27 cellular contexts compared by ENCODE assay signal in genomic region chr2:241050624-241051577, GRCh38. TPM values are rescaled to one million over a fixed set of nuclear protein-coding genes. Genes with fewer than 3 reads are reported as not detected.
A peak's percentile ranks its signal among the peaks of the same experiment; 100 is the strongest.
DNase-seq lines count a peak whose midpoint lies in the region; ATAC-seq, FAIRE-seq and TF ChIP-seq lines count a peak whose summit lies in the region.
"Had no signal": no experiment of that assay in that cellular context is flagged by ENCODE, and none has a peak within 500 bp of the region (broad histone marks: within the 10 kb centered on the region; RNA-seq: fewer than 3 reads in every experiment).

No MANE protein-coding gene starts in this region.

- no peak overlapping the region for H3K27ac Mint-ChIP-seq in T-helper 17 cell
- peak overlapping the region; percentile 58 for H3K27ac Mint-ChIP-seq in memory B cell
- no peak overlapping the region for H3K27ac Mint-ChIP-seq in type B pancreatic cell
- H3K27ac Mint-ChIP-seq: activated T-cell treated with anti-CD3 and anti-CD28 coated beads, Interleukin-2, amount 50 U/mL, for 24 hours; neural progenitor cell had no signal

- H3K36me3 Mint-ChIP-seq in T-helper 17 cell (ENCODE audit: low read depth) (no peaks in the 10 kb centered on the region), memory B cell (peaks cover 14% of the 10 kb centered on the region), type B pancreatic cell (peaks cover 7% of the 10 kb centered on the region)
- H3K36me3 Mint-ChIP-seq: neural progenitor cell had no signal

- no peak for ATAC-seq in Right ventricle myocardium inferior
- no peak for ATAC-seq in left cardiac atrium
- ATAC-seq in T-helper 17 cell: peak; percentile 47
- peak; percentile 51 for ATAC-seq in memory B cell (ENCODE audit: low read depth)
- no peak for ATAC-seq in HG03565 (IDR thresholded peaks at IDR 0.05; ENCODE audit: unreplicated experiment)
- ATAC-seq: gastroesophageal sphincter, K562 had no signal

- DNase-seq in Right ventricle myocardium inferior (ENCODE audit: missing footprints) (peak; percentile 20), left cardiac atrium (no peak), T-helper 17 cell (peak in 1 of 3 donors; percentile 8), memory B cell (ENCODE audit: low spot score in 2 of 2) (no peak), type B pancreatic cell (ENCODE audit: extremely low spot score, unreplicated experiment) (peak; percentile 58), urothelium cell line (ENCODE audit: low spot score) (no peak), dermis blood vessel endothelial cell (no peak)
- DNase-seq: activated CD4-positive, alpha-beta T cell treated with anti-CD3 and anti-CD28 coated beads, Interleukin-2, amount 50 U/mL, for 48 hours; activated CD4-positive, CD25-positive, alpha-beta regulatory T cell; activated naive CD4-positive, alpha-beta T cell; activated T-cell treated with anti-CD3 and anti-CD28 coated beads, Interleukin-2, amount 50 U/mL, for 24 hours; amygdala; hypothalamus; MG63; NCI-H2029 treated with DMSO at 0.1 percent for 48 hours; NCI-H345; NCI-H774; OCI-M1; small intestine; substantia nigra had no signal

- intact Hi-C loops in Right ventricle myocardium inferior (cut with DNase I): no loop called here
- intact Hi-C loops in left cardiac atrium (cut with DNase I): no loop called here

- H3K4me3 Mint-ChIP-seq in T-helper 17 cell (no peak overlapping the region), memory B cell (no peak overlapping the region), type B pancreatic cell (no peak overlapping the region)
- H3K4me3 Mint-ChIP-seq: activated T-cell treated with anti-CD3 and anti-CD28 coated beads, Interleukin-2, amount 50 U/mL, for 24 hours; neural progenitor cell had no signal

- FAIRE-seq in urothelium cell line (lab: Jason Lieb, UNC): no peak
- FAIRE-seq: bronchial epithelial cell, GM12891, K562, small intestine had no signal

- no peaks in the 10 kb centered on the region for H3K9me3 ChIP-seq in T-helper 17 cell (ENCODE audit: control insufficient read depth, low read length, poor library complexity, severe bottlenecking)
- H3K9me3 ChIP-seq: gastroesophageal sphincter, MG63 had no signal

- no peaks in the 10 kb centered on the region for H3K27me3 Mint-ChIP-seq in T-helper 17 cell
- H3K27me3 Mint-ChIP-seq in memory B cell: no peaks in the 10 kb centered on the region
- H3K27me3 Mint-ChIP-seq in type B pancreatic cell: peaks cover 9% of the 10 kb centered on the region
- H3K27me3 Mint-ChIP-seq: activated T-cell treated with anti-CD3 and anti-CD28 coated beads, Interleukin-2, amount 50 U/mL, for 24 hours had no signal

- no peaks in the 10 kb centered on the region for H3K9me3 Mint-ChIP-seq in memory B cell
- H3K9me3 Mint-ChIP-seq in type B pancreatic cell: no peaks in the 10 kb centered on the region
- H3K9me3 Mint-ChIP-seq: neural progenitor cell had no signal

- H3K4me1 Mint-ChIP-seq in T-helper 17 cell: peaks cover 3% of the 10 kb centered on the region
- no peaks in the 10 kb centered on the region for H3K4me1 Mint-ChIP-seq in memory B cell
- H3K4me1 Mint-ChIP-seq in type B pancreatic cell (ENCODE audit: unreplicated experiment): no peaks in the 10 kb centered on the region
- H3K4me1 Mint-ChIP-seq: neural progenitor cell had no signal

- TF ChIP-seq CTCF in type B pancreatic cell (conservative IDR thresholded peaks at IDR 0.05): no peak

RNA-seq across cellular contexts. Expression of gene MTERF4, which starts 51.2 kb away (rescaled TPM):
- total RNA-seq in Right ventricle myocardium inferior (23.0 TPM), left cardiac atrium (10 to 100 TPM; 19.1 to 21.7 TPM), T-helper 17 cell (10 to 100 TPM; 66.7 to 82.9 TPM), type B pancreatic cell (ENCODE audit: low replicate concordance) (38.9 and 46.3 TPM in 2 replicates), dermis blood vessel endothelial cell (37.6 and 43.2 TPM in 2 replicates)

RNA-seq across cellular contexts. Expression of gene SNED1, which starts 52.5 kb away (rescaled TPM):
- total RNA-seq in Right ventricle myocardium inferior (6.7 TPM), left cardiac atrium (10 to 100 TPM; 12.2 to 31.9 TPM), T-helper 17 cell (10 to 100 TPM; 42.0 to 72.1 TPM), type B pancreatic cell (ENCODE audit: low replicate concordance) (9.7 and 140 TPM in 2 replicates), dermis blood vessel endothelial cell (23.4 and 25.2 TPM in 2 replicates)
- total RNA-seq: HT-29 had no signal

Comparison
In these comparisons a context has a peak if more than half of its experiments do, and no peak if none do; other contexts are left out.
1. DNase-seq: peak in Right ventricle myocardium inferior (single experiment) and type B pancreatic cell (single experiment); none in left cardiac atrium (single experiment), memory B cell (0 of 2), urothelium cell line (single experiment) and dermis blood vessel endothelial cell (single experiment).
2. ATAC-seq: peak in T-helper 17 cell (single experiment) and memory B cell (single experiment); none in Right ventricle myocardium inferior (single experiment), left cardiac atrium (0 of 2) and HG03565 (single experiment).